In genomic region chr10:1184541-1185415, GRCh38 we compare ENCODE assay signal across 19 cellular contexts.
A peak's percentile ranks its signal among the peaks of the same experiment; 100 is the strongest.
DNase-seq lines count a peak whose midpoint lies in the region; ATAC-seq and TF ChIP-seq lines count a peak whose summit lies in the region.
"Had no signal": no experiment of that assay in that cellular context is flagged by ENCODE, and none has a peak within 500 bp of the region (broad histone marks: within the 10 kb centered on the region; RNA-seq: fewer than 3 reads in every experiment).

No MANE protein-coding gene starts in this region.

- peak overlapping the region; percentile 65 for H2AK5ac ChIP-seq in neuronal stem cell (ENCODE audit: low read depth, low read length)

- no peaks in the 10 kb centered on the region for H3K36me3 ChIP-seq in Peyer's patch
- H3K36me3 ChIP-seq in neuronal stem cell (replicated peaks in 1 of 2; ENCODE audit: control insufficient read depth in 2 of 2, insufficient read depth in 2 of 2, low read length in 2 of 2) = no peaks in the 10 kb centered on the region
- no peaks in the 10 kb centered on the region for H3K36me3 ChIP-seq in adrenal gland (replicated peaks in 1 of 2)

- H3K27ac ChIP-seq in Peyer's patch = no peak overlapping the region
- H3K27ac ChIP-seq in neuronal stem cell (replicated peaks; ENCODE audit: low read length) = no peak overlapping the region
- no peak overlapping the region for H3K27ac ChIP-seq in adrenal gland
- H3K27ac ChIP-seq: C4-2B, HL-60 had no signal

- H4K8ac ChIP-seq in neuronal stem cell (ENCODE audit: low read depth, low read length) = no peak overlapping the region

- H3K36me3 Mint-ChIP-seq in CD14-positive monocyte (no peaks in the 10 kb centered on the region), glutamatergic neuron (ENCODE audit: unreplicated experiment) (peaks cover 5% of the 10 kb centered on the region)
- no peaks in the 10 kb centered on the region for H3K36me3 Mint-ChIP-seq in activated CD8-positive, alpha-beta T cell treated with anti-CD3 and anti-CD28 coated beads, Interleukin-2, amount 10 ng/mL, durations not matched to agents 7 days and 5 days (ENCODE audit: low read depth)

- no peak overlapping the region for H3K4ac ChIP-seq in neuronal stem cell (ENCODE audit: low read length)

- H3K14ac ChIP-seq in neuronal stem cell (ENCODE audit: low read length) = no peak overlapping the region

- H3K9ac ChIP-seq in neuronal stem cell (ENCODE audit: low read depth, low read length, poor library complexity) = peak overlapping the region; percentile 33

- H3K27me3 Mint-ChIP-seq in CD14-positive monocyte (ENCODE audit: low read depth in 3 of 3) (peaks cover under 1 to 2% (median 2%) of the 10 kb centered on the region in 3 donors), glutamatergic neuron (ENCODE audit: unreplicated experiment) (peaks cover 4% of the 10 kb centered on the region)
- no peaks in the 10 kb centered on the region for H3K27me3 Mint-ChIP-seq in activated CD8-positive, alpha-beta T cell treated with anti-CD3 and anti-CD28 coated beads, Interleukin-2, amount 10 ng/mL, durations not matched to agents 7 days and 5 days (ENCODE audit: low read depth)

- no peak overlapping the region for H2BK12ac ChIP-seq in neuronal stem cell (ENCODE audit: low read length)

- no peak overlapping the region for H3K4me2 ChIP-seq in neuronal stem cell (ENCODE audit: insufficient read depth, low read length, poor library complexity, severe bottlenecking)

- peak overlapping the region; percentile 50 for H3K23ac ChIP-seq in neuronal stem cell (ENCODE audit: low read depth, low read length, poor library complexity)

- TF ChIP-seq POLR2A in Peyer's patch (IDR thresholded peaks at IDR 0.05) (no peak), adrenal gland (IDR thresholded peaks at IDR 0.05) (no peak)

- H2BK5ac ChIP-seq in neuronal stem cell (ENCODE audit: low read length) = no peak overlapping the region

- H3K4me1 Mint-ChIP-seq in CD14-positive monocyte (no peaks in the 10 kb centered on the region), glutamatergic neuron (ENCODE audit: low read depth, unreplicated experiment) (peaks cover 11% of the 10 kb centered on the region)
- peaks cover 8% of the 10 kb centered on the region for H3K4me1 Mint-ChIP-seq in activated CD8-positive, alpha-beta T cell treated with anti-CD3 and anti-CD28 coated beads, Interleukin-2, amount 10 ng/mL, durations not matched to agents 7 days and 5 days (ENCODE audit: low read depth)

- DNase-seq in CD14-positive monocyte (ENCODE audit: low spot score) = peak; percentile 33
- DNase-seq in Peyer's patch = peak in 2 of 3 donors; percentile 34 to 39
- peak; percentile 14 for DNase-seq in glutamatergic neuron
- DNase-seq in neuronal stem cell (ENCODE audit: low spot score) = no peak
- no peak for DNase-seq in adrenal gland
- no peak for DNase-seq in stimulated activated CD4-positive, alpha-beta T cell treated with anti-CD3 and anti-CD28 coated beads, Interleukin-4, amount 100 ng/mL, for 24 hours
- no peak for DNase-seq in activated CD8-positive, alpha-beta T cell treated with anti-CD3 and anti-CD28 coated beads, Interleukin-2, amount 10 ng/mL, durations not matched to agents 7 days and 5 days
- DNase-seq in NCI-H187 (lab: John Stamatoyannopoulos, UW) = no peak
- DNase-seq: DMS79 treated with DMSO at 0.1 percent for 48 hours, HCEC 1CT, IMR-90, NCI-H1417, NCI-H187 treated with DMSO at 0.1 percent for 48 hours, NCI-H2227 treated with DMSO at 0.1 percent for 48 hours, NCI-H510A treated with DMSO at 0.1 percent for 48 hours, RPMI8226, SIG-M5 had no signal

- no peak for ATAC-seq in activated CD8-positive, alpha-beta T cell treated with anti-CD3 and anti-CD28 coated beads, Interleukin-2, amount 10 ng/mL, durations not matched to agents 7 days and 5 days

- H3K79me1 ChIP-seq in neuronal stem cell (ENCODE audit: low read depth, low read length) = no peaks in the 10 kb centered on the region

- H4K91ac ChIP-seq in neuronal stem cell (ENCODE audit: low read depth, low read length, poor library complexity) = no peak overlapping the region

- H3K9me3 ChIP-seq in Peyer's patch (no peaks in the 10 kb centered on the region), neuronal stem cell (replicated peaks in 1 of 2; ENCODE audit: control insufficient read depth in 2 of 2, insufficient read depth in 1 of 2, low read depth in 1 of 2, low read length in 2 of 2) (no peaks in the 10 kb centered on the region), adrenal gland (replicated peaks in 1 of 3) (no peaks in the 10 kb centered on the region)

- CTCF ChIA-PET in activated CD8-positive, alpha-beta T cell treated with anti-CD3 and anti-CD28 coated beads, Interleukin-2, amount 10 ng/mL, durations not matched to agents 7 days and 5 days (lab: Charles Lee) = no interaction called here

- H3K9me3 Mint-ChIP-seq in CD14-positive monocyte (peaks cover 0 to 2% (median 0%) of the 10 kb centered on the region in 7 donors), glutamatergic neuron (ENCODE audit: unreplicated experiment) (peaks cover 8% of the 10 kb centered on the region)
- H3K9me3 Mint-ChIP-seq in activated CD8-positive, alpha-beta T cell treated with anti-CD3 and anti-CD28 coated beads, Interleukin-2, amount 10 ng/mL, durations not matched to agents 7 days and 5 days (ENCODE audit: insufficient read depth) = no peaks in the 10 kb centered on the region

- H3K4me1 ChIP-seq in Peyer's patch = no peaks in the 10 kb centered on the region
- H3K4me1 ChIP-seq in neuronal stem cell (ENCODE audit: control insufficient read depth in 2 of 2, insufficient read depth in 1 of 2, low read depth in 1 of 2, low read length in 2 of 2) = peaks cover 2% of the 10 kb centered on the region in 2 donors
- no peaks in the 10 kb centered on the region for H3K4me1 ChIP-seq in adrenal gland (replicated peaks in 1 of 2)

- no peak overlapping the region for H2BK120ac ChIP-seq in neuronal stem cell (ENCODE audit: low read depth, low read length)

- no peak overlapping the region for H3K4me3 ChIP-seq in Peyer's patch
- H3K4me3 ChIP-seq in neuronal stem cell (ENCODE audit: low read length in 2 of 2) = no peak overlapping the region
- H3K4me3 ChIP-seq in adrenal gland = no peak overlapping the region

- H3K27me3 ChIP-seq in Peyer's patch (no peaks in the 10 kb centered on the region), neuronal stem cell (ENCODE audit: control insufficient read depth in 3 of 3, insufficient read depth in 3 of 3, low read depth in 1 of 3, low read length in 3 of 3) (peaks cover 0 to 18% (median 0%) of the 10 kb centered on the region in 3 experiments), adrenal gland (no peaks in the 10 kb centered on the region)

- peak overlapping the region; percentile 62 for H3K18ac ChIP-seq in neuronal stem cell (ENCODE audit: low read length)

- intact Hi-C loops in CD14-positive monocyte (cut with micrococcal nuclease) = no loop called here
- intact Hi-C loops in adrenal gland (cut with DNase I) = no loop called here

- no peak overlapping the region for H3K4me3 Mint-ChIP-seq in CD14-positive monocyte
- no peak overlapping the region for H3K4me3 Mint-ChIP-seq in glutamatergic neuron (ENCODE audit: unreplicated experiment)
- no peak overlapping the region for H3K4me3 Mint-ChIP-seq in activated CD8-positive, alpha-beta T cell treated with anti-CD3 and anti-CD28 coated beads, Interleukin-2, amount 10 ng/mL, durations not matched to agents 7 days and 5 days

- no peak for TF ChIP-seq CTCF in CD14-positive monocyte (IDR thresholded peaks at IDR 0.05)
- no peak for TF ChIP-seq CTCF in Peyer's patch (IDR thresholded peaks at IDR 0.05)
- no peak for TF ChIP-seq CTCF in glutamatergic neuron (IDR thresholded peaks at IDR 0.05; ENCODE audit: partially characterized antibody, unreplicated experiment)
- TF ChIP-seq CTCF in adrenal gland (IDR thresholded peaks at IDR 0.05) = no peak

- WGBS in neuronal stem cell (ENCODE audit: extremely low coverage in 2 of 2, insufficient read length in 2 of 2, insufficient replicate concordance in 1 of 2), 2 donors = no CpG with 5 or more reads among the region's 45 CpGs
- WGBS in adrenal gland, 4 donors = 83 to 90% (median 83%) methylated on average over 19 to 45 of the region's 45 CpGs

- no peak overlapping the region for H3K27ac Mint-ChIP-seq in CD14-positive monocyte
- no peak overlapping the region for H3K27ac Mint-ChIP-seq in glutamatergic neuron (ENCODE audit: unreplicated experiment)
- no peak overlapping the region for H3K27ac Mint-ChIP-seq in activated CD8-positive, alpha-beta T cell treated with anti-CD3 and anti-CD28 coated beads, Interleukin-2, amount 10 ng/mL, durations not matched to agents 7 days and 5 days

- no peak overlapping the region for H2AFZ ChIP-seq in neuronal stem cell (ENCODE audit: low read length)

- POLR2A ChIA-PET in activated CD8-positive, alpha-beta T cell treated with anti-CD3 and anti-CD28 coated beads, Interleukin-2, amount 10 ng/mL, durations not matched to agents 7 days and 5 days (lab: Charles Lee) = no interaction called here

- peak overlapping the region; percentile 65 for H2BK15ac ChIP-seq in neuronal stem cell (ENCODE audit: low read length)

Comparison
In these comparisons a context has a peak if more than half of its experiments do, and no peak if none do; other contexts are left out.
1. DNase-seq: peak in CD14-positive monocyte (single experiment), Peyer's patch (2 of 3) and glutamatergic neuron (single experiment); none in neuronal stem cell (single experiment), adrenal gland (0 of 7), stimulated activated CD4-positive, alpha-beta T cell treated with anti-CD3 and anti-CD28 coated beads, Interleukin-4, amount 100 ng/mL, for 24 hours (single experiment), activated CD8-positive, alpha-beta T cell treated with anti-CD3 and anti-CD28 coated beads, Interleukin-2, amount 10 ng/mL, durations not matched to agents 7 days and 5 days (single experiment) and NCI-H187 (0 of 2).